In the genomic region with DNA sequence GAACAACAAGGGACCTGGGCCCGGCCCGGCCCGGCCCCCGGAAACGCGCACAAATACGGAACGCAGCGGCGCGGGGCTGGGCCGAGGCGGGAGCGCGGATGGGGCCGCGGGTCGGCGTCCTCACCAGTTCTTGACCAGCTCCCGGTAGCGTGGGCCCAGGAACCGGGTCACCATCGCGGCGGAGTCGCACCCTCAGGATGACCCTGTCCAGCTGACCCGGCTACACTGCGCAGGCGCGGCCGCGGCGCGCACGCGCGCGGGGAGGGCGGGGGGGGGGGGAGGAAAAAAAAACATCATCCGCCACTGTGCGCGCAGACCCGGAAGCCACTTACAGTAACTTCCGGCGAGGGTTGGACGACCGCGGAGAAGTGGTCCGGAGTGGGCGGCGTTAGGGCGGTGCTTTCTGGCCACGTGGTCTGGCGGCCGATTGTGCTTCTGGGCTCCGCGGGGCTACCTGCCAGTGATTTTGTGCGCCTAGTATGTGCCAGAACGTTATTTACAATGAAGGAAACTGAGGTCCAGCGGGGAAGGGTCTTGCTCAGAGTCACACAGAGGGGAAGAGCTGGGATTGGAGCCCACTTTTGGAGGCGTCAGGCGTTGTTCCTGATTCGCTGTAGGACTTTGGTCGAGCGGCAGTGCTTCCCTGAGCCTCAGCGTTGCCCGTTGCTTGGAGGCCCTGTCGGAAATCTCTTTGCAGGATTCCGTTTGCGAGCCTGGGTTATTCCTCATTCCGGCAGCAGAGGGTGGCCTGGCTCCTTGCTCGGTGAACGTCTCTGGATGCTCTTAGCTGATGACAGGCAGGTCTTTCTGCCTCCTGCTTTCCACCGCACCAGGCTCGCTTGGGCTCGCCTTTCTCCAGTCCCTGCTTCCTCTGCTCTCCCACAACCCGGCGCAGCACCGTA, we compare ENCODE assay signal across 8 cellular contexts. TPM values are rescaled to one million over a fixed set of nuclear protein-coding genes. Genes with fewer than 3 reads are reported as not detected.
A peak's percentile ranks its signal among the peaks of the same experiment; 100 is the strongest.
DNase-seq lines count a peak whose midpoint lies in the region; ATAC-seq and TF ChIP-seq lines count a peak whose summit lies in the region.

A gene (minus strand): TSS at position 227 of the 902 bp plus-strand sequence. CDS start 53 bp downstream, at position 174.

- H3K36me3 Mint-ChIP-seq in activated T-cell treated with anti-CD3 and anti-CD28 coated beads, Interleukin-2, amount 50 U/mL, for 4 hours (ENCODE audit: insufficient read depth), result peaks cover 4% of the 10 kb centered on the region

- TF ChIP-seq CTCF in KMS-11 (conservative IDR thresholded peaks at IDR 0.05; ENCODE audit: low read depth, low read length) (0 out of 2 replicates have a peak, but pooled peaks have one; percentile 14), Panc1 (IDR thresholded peaks at IDR 0.05) (no peak; the same call in 1 of the 2 replicates)

- H3K9me3 ChIP-seq in Panc1 (ENCODE audit: control insufficient read depth, insufficient read depth, low read depth, low read length), result no peaks in the 10 kb centered on the region
- no peaks in the 10 kb centered on the region for H3K9me3 ChIP-seq in esophagus (ENCODE audit: control insufficient read depth in 2 of 2, insufficient read depth in 1 of 2, low read depth in 1 of 2, low read length in 1 of 2)
- H3K9me3 ChIP-seq in muscle layer of colon (ENCODE audit: low read length), result no peaks in the 10 kb centered on the region

- H3K9me3 Mint-ChIP-seq in activated T-cell treated with anti-CD3 and anti-CD28 coated beads, Interleukin-2, amount 50 U/mL, for 4 hours, result no peaks in the 10 kb centered on the region

- H3K9ac ChIP-seq in KMS-11, result peak within 1 kb of the TSS; percentile 71; the same call in 1 of the 2 replicates
- peak within 1 kb of the TSS; percentile 65 for H3K9ac ChIP-seq in muscle layer of colon (ENCODE audit: low read length)

- no peaks in the 10 kb centered on the region for H3K27me3 Mint-ChIP-seq in activated T-cell treated with anti-CD3 and anti-CD28 coated beads, Interleukin-2, amount 50 U/mL, for 4 hours (ENCODE audit: low read depth)

- CTCF ChIA-PET in Panc1 (lab: Charles Lee), result interaction anchor here (0.6 kb wide), 1 partner anchor 214 kb away, joined by 7 read pairs; no protein-coding TSS in a partner anchor

- H3K27me3 ChIP-seq in KMS-11 (ENCODE audit: insufficient read depth, low read depth) (no peaks in the 10 kb centered on the region), Panc1 (ENCODE audit: control insufficient read depth, insufficient read depth, low read length) (no peaks in the 10 kb centered on the region), esophagus (ENCODE audit: control insufficient read depth in 1 of 2, insufficient read depth in 2 of 2, low read length in 2 of 2) (no peaks in the 10 kb centered on the region), muscle layer of colon (ENCODE audit: control insufficient read depth in 1 of 2, insufficient read depth in 2 of 2, low read length in 2 of 2) (no peaks in the 10 kb centered on the region)

- H3K27ac ChIP-seq in KMS-11 (peak within 1 kb of the TSS; percentile 93), Panc1 (ENCODE audit: low read length) (peak within 1 kb of the TSS; percentile 93), esophagus (ENCODE audit: low read depth in 2 of 2, low read length in 1 of 2) (peak within 1 kb of the TSS; percentile 94 to 96), muscle layer of colon (ENCODE audit: low read depth, low read length) (peak within 1 kb of the TSS; percentile 97)

- DNase-seq in DMS79 (lab: John Stamatoyannopoulos, UW), result peak; percentile 86
- peak; percentile 78 for DNase-seq in Panc1 (ENCODE audit: low read depth, low spot score)
- DNase-seq in activated T-cell treated with anti-CD3 and anti-CD28 coated beads, Interleukin-2, amount 50 U/mL, for 4 hours, result peak; percentile 88
- peak; percentile 90 for DNase-seq in stimulated activated CD8-positive, alpha-beta memory T cell treated with anti-CD3 and anti-CD28 coated beads, Interleukin-7, amount 100 ng/mL, for 24 hours (ENCODE audit: low read depth)

- no peak within 1 kb of the TSS for H3K4me3 ChIP-seq in KMS-11 (IDR thresholded peaks at IDR 0.05; ENCODE audit: insufficient read depth, low read depth, low read length)
- H3K4me3 ChIP-seq in Panc1 (ENCODE audit: low read depth in 2 of 2, low read length in 2 of 2), result peak within 1 kb of the TSS; percentile 86 to 89
- peak within 1 kb of the TSS; percentile 68 to 92 for H3K4me3 ChIP-seq in esophagus (ENCODE audit: low read depth in 1 of 2, low read length in 2 of 2)
- peak within 1 kb of the TSS; percentile 84 to 99 for H3K4me3 ChIP-seq in muscle layer of colon (ENCODE audit: low read depth in 1 of 2, low read length in 2 of 2)

- POLR2A ChIA-PET in Panc1 (lab: Charles Lee), result no interaction called here

- BruUV-seq in Panc1 (replicated peaks; lab: Mats Ljungman, UMichigan), result no TSS peak

- ATAC-seq in GM21723 (IDR thresholded peaks at IDR 0.05; ENCODE audit: unreplicated experiment) (peak; percentile 83), Panc1 (peak; percentile 93)
- ATAC-seq in activated T-cell treated with anti-CD3 and anti-CD28 coated beads, Interleukin-2, amount 50 U/mL, for 4 hours, result peak; percentile 86

- H3K4me2 ChIP-seq in KMS-11, result peak within 1 kb of the TSS; percentile 98

- H3K4me1 ChIP-seq in KMS-11 (ENCODE audit: low read depth, poor library complexity, severe bottlenecking), result peaks cover 19% of the 10 kb centered on the region
- H3K4me1 ChIP-seq in Panc1 (ENCODE audit: control insufficient read depth, insufficient read depth, low read length), result peaks cover 26% of the 10 kb centered on the region
- H3K4me1 ChIP-seq in esophagus (ENCODE audit: control insufficient read depth in 2 of 2, insufficient read depth in 2 of 2, low read length in 1 of 2), result peaks cover 0 to 20% of the 10 kb centered on the region in 2 donors
- H3K4me1 ChIP-seq in muscle layer of colon (ENCODE audit: insufficient read depth, low read length), result peaks cover 27% of the 10 kb centered on the region

- H3K4me1 Mint-ChIP-seq in activated T-cell treated with anti-CD3 and anti-CD28 coated beads, Interleukin-2, amount 50 U/mL, for 4 hours (ENCODE audit: low read depth), result peaks cover 43% of the 10 kb centered on the region

- H2AFZ ChIP-seq in KMS-11 (ENCODE audit: low read depth), result peak within 1 kb of the TSS; percentile 72

- peak within 1 kb of the TSS; percentile 96 for H3K4me3 Mint-ChIP-seq in activated T-cell treated with anti-CD3 and anti-CD28 coated beads, Interleukin-2, amount 50 U/mL, for 4 hours

- H3K79me2 ChIP-seq in KMS-11 (ENCODE audit: insufficient read depth, low read depth), result peaks cover 41% of the 10 kb centered on the region

- 1% methylated on average over 61 to 79 of the region's 79 CpGs for WGBS in esophagus, 2 donors

- intact Hi-C loops in Panc1 (cut with micrococcal nuclease; ENCODE audit: unreplicated experiment), result no loop called here

- in situ Hi-C loops in Panc1 (cut with HindIII; ENCODE audit: low pct_unique_long_range_greater_than_20kb, low sequenced_read_pairs), result no loop called here

- H3K36me3 ChIP-seq in KMS-11 (ENCODE audit: insufficient read depth) (no peaks in the 10 kb centered on the region), Panc1 (ENCODE audit: control insufficient read depth, insufficient read depth, low read length) (no peaks in the 10 kb centered on the region; the same call in 1 of the 2 replicates), esophagus (ENCODE audit: control insufficient read depth in 2 of 2, insufficient read depth in 2 of 2, low read length in 1 of 2) (peaks cover 0 to 3% of the 10 kb centered on the region in 2 donors), muscle layer of colon (ENCODE audit: insufficient read depth, low read length) (no peaks in the 10 kb centered on the region)

- H4K20me1 ChIP-seq in KMS-11 (ENCODE audit: insufficient read depth), result no peaks in the 10 kb centered on the region

RNA-seq across cellular contexts. Expression of the gene that starts here (rescaled TPM):
- 300 TPM for total RNA-seq in Panc1 (2021; ENCODE audit: unreplicated experiment)
- polyA plus RNA-seq in Panc1 (2012; ENCODE audit: insufficient read length), result 270 TPM
- total RNA-seq in activated T-cell treated with anti-CD3 and anti-CD28 coated beads, Interleukin-2, amount 50 U/mL, for 4 hours, result 100 to 1,000 TPM; 226 to 252 (median 250) TPM
- 100 to 1,000 TPM in 1 of 2 donors, 10 to 100 TPM in 1; 70.5 to 105 TPM for polyA plus RNA-seq in esophagus
